9 cellular contexts compared by ENCODE assay signal in genomic region chr16:48158296-48158695, GRCh38. TPM values are rescaled to one million over a fixed set of nuclear protein-coding genes. Genes with fewer than 3 reads are reported as not detected.
A peak's percentile ranks its signal among the peaks of the same experiment; 100 is the strongest.
DNase-seq lines count a peak whose midpoint lies in the region; ATAC-seq and TF ChIP-seq lines count a peak whose summit lies in the region.
"Had no signal": no experiment of that assay in that cellular context is flagged by ENCODE, and none has a peak within 500 bp of the region (broad histone marks: within the 10 kb centered on the region; RNA-seq: fewer than 3 reads in every experiment).

No MANE protein-coding gene starts in this region.

- H3K4me3 ChIP-seq in GM12865 (ENCODE audit: low read depth, low read length) = no peak overlapping the region
- peak overlapping the region in 1 of 2 experiments; percentile 13; a peak in 1 of 4 replicates for H3K4me3 ChIP-seq in HCT116 (replicated peaks in 1 of 2; ENCODE audit: low read depth in 1 of 2, low read length in 2 of 2)
- no peak overlapping the region for H3K4me3 ChIP-seq in OCI-LY3 (ENCODE audit: low read length)
- no peak overlapping the region for H3K4me3 ChIP-seq in epithelial cell of proximal tubule (ENCODE audit: low read depth, low read length)
- H3K4me3 ChIP-seq in testis = no peak overlapping the region

- H3K79me2 ChIP-seq in HCT116 (ENCODE audit: insufficient read depth, low read length) = no peaks in the 10 kb centered on the region
- H3K79me2 ChIP-seq in OCI-LY3 (ENCODE audit: low read length) = no peaks in the 10 kb centered on the region

- TF ChIP-seq CTCF in GM12865 (IDR thresholded peaks at IDR 0.05; ENCODE audit: insufficient read depth, low read depth, low read length, missing control alignments) = no peak
- TF ChIP-seq CTCF in HCT116 (IDR thresholded peaks at IDR 0.05 in 2 of 3, conservative IDR thresholded peaks at IDR 0.05 in 1 of 3; ENCODE audit: borderline replicate concordance in 1 of 3, insufficient read depth in 1 of 3, low read depth in 2 of 3, low read length in 2 of 3) = no peak
- TF ChIP-seq CTCF in OCI-LY3 (IDR thresholded peaks at IDR 0.05; ENCODE audit: low read depth, low read length) = no peak
- no peak for TF ChIP-seq CTCF in epithelial cell of proximal tubule (conservative IDR thresholded peaks at IDR 0.05; ENCODE audit: low read depth, low read length)
- TF ChIP-seq CTCF in testis (IDR thresholded peaks at IDR 0.05) = no peak
- TF ChIP-seq CTCF in nephron progenitor cell (IDR thresholded peaks at IDR 0.05) = no peak

- H3K27ac ChIP-seq in HCT116 (ENCODE audit: low read depth, low read length) (peak overlapping the region; percentile 33; the same call in 1 of the 2 replicates), OCI-LY3 (ENCODE audit: low read length) (no peak overlapping the region), testis (no peak overlapping the region)

- CTCF ChIA-PET in HCT116 (lab: Charles Lee) = interaction anchor here (1.0 to 5.3 kb wide), 2 partner anchors 1017 to 1121 kb away, joined by 3 to 21 read pairs; no protein-coding TSS in a partner anchor

- H3K27me3 ChIP-seq in HCT116 (ENCODE audit: insufficient read depth, low read length) (no peaks in the 10 kb centered on the region), OCI-LY3 (ENCODE audit: low read depth, low read length) (peaks cover 53% of the 10 kb centered on the region), testis (no peaks in the 10 kb centered on the region)

- peaks cover 33% of the 10 kb centered on the region for H3K27me3 Mint-ChIP-seq in nephron progenitor cell (ENCODE audit: low read depth, poor library complexity)

- H3K4me1 ChIP-seq in HCT116 (ENCODE audit: control insufficient read depth in 1 of 2, insufficient read depth in 2 of 2, low read length in 2 of 2) = peaks cover 14 to 34% of the 10 kb centered on the region in 2 experiments
- peaks cover 14% of the 10 kb centered on the region for H3K4me1 ChIP-seq in OCI-LY3 (ENCODE audit: low read length)
- no peaks in the 10 kb centered on the region for H3K4me1 ChIP-seq in testis

- H2AFZ ChIP-seq in HCT116 (ENCODE audit: low read depth, low read length, poor library complexity, severe bottlenecking) = no peak overlapping the region
- no peak overlapping the region for H2AFZ ChIP-seq in OCI-LY3 (ENCODE audit: low read depth, low read length)

- intact Hi-C loops in HCT116 (cut with micrococcal nuclease) (loop anchor here (5.0 to 10.0 kb wide), 2 partner anchors 283 to 901 kb away; no protein-coding TSS in a partner anchor), testis (cut with DNase I; ENCODE audit: low total_unique reads) (loop anchor here (10.0 kb wide), 1 partner anchor 1023 kb away; no protein-coding TSS in a partner anchor)

- H3K27ac Mint-ChIP-seq in nephron progenitor cell = no peak overlapping the region

- POLR2A ChIA-PET in HCT116 (lab: Charles Lee) = no interaction called here

- H3K9me3 ChIP-seq in HCT116 (ENCODE audit: control insufficient read depth in 1 of 2, insufficient read depth in 1 of 2, low read depth in 1 of 2, low read length in 2 of 2) (no peaks in the 10 kb centered on the region), OCI-LY3 (ENCODE audit: insufficient read depth, low read length) (no peaks in the 10 kb centered on the region), testis (no peaks in the 10 kb centered on the region)

- H3K36me3 ChIP-seq in HCT116 (ENCODE audit: control insufficient read depth in 1 of 2, insufficient read depth in 2 of 2, low read length in 2 of 2) = no peaks in the 10 kb centered on the region
- H3K36me3 ChIP-seq in OCI-LY3 (replicated peaks; ENCODE audit: low read depth, low read length) = no peaks in the 10 kb centered on the region
- no peaks in the 10 kb centered on the region for H3K36me3 ChIP-seq in testis (ENCODE audit: low read depth, missing control alignments)

- H4K20me1 ChIP-seq in HCT116 (ENCODE audit: insufficient read depth) (no peaks in the 10 kb centered on the region), OCI-LY3 (ENCODE audit: insufficient read depth, low read length) (no peaks in the 10 kb centered on the region)

- H3K4me3 Mint-ChIP-seq in nephron progenitor cell = no peak overlapping the region

- DNase-seq in GM12865 (ENCODE audit: low read depth) (peak; percentile 76), HCT116 (ENCODE audit: low read depth, low spot score) (peak; percentile 55), epithelial cell of proximal tubule (ENCODE audit: low read depth) (peak; percentile 30), NCI-H1930 (lab: John Stamatoyannopoulos, UW) (no peak), testis (no peak), nephron progenitor cell (no peak)

- H3K9ac ChIP-seq in HCT116 (ENCODE audit: low read length) (no peak overlapping the region), OCI-LY3 (ENCODE audit: low read length) (no peak overlapping the region)

- H3K36me3 Mint-ChIP-seq in nephron progenitor cell (ENCODE audit: low read depth) = no peaks in the 10 kb centered on the region

- peaks cover 15% of the 10 kb centered on the region for H3K4me1 Mint-ChIP-seq in nephron progenitor cell

- RAD21 ChIA-PET in HCT116 (lab: Charles Lee; ENCODE audit: low non-redundant PET in 1 of 2, low total read pairs in 2 of 2, uncharacterized antibody in 2 of 2, unreplicated experiment in 2 of 2) = no interaction called here

- ATAC-seq in HCT116 (peak; percentile 57), HG03571 (IDR thresholded peaks at IDR 0.05; ENCODE audit: unreplicated experiment) (no peak)

- BruUV-seq in HCT116 (replicated peaks; lab: Mats Ljungman, UMichigan) = no TSS peak

- H3K4me2 ChIP-seq in HCT116 (ENCODE audit: low read length) (peak overlapping the region; percentile 61), OCI-LY3 (ENCODE audit: low read length) (peak overlapping the region; percentile 9)

- WGBS in testis, 2 donors = 75 to 77% methylated on average over 4 of the region's 4 CpGs

- TF ChIP-seq POLR2A in HCT116 (IDR thresholded peaks at IDR 0.05; ENCODE audit: borderline replicate concordance, extremely low read depth, insufficient read depth, insufficient read length) = no peak
- no peak for TF ChIP-seq POLR2A in testis (IDR thresholded peaks at IDR 0.05)

- no peaks in the 10 kb centered on the region for H3K9me2 ChIP-seq in HCT116 (ENCODE audit: insufficient read depth)

- TF ChIP-seq RAD21 in HCT116 (IDR thresholded peaks at IDR 0.05; ENCODE audit: low read depth) = no peak

- H3K9me3 Mint-ChIP-seq in nephron progenitor cell = no peaks in the 10 kb centered on the region

TF ChIP-seq in HCT116, 20 proteins besides CTCF, POLR2A, EP300 and RAD21 (continues in another document):
- no peak for TF ChIP-seq EZH2 (IDR thresholded peaks at IDR 0.05)
- no peak for TF ChIP-seq SIN3A (IDR thresholded peaks at IDR 0.05; ENCODE audit: low read depth)
- peak; percentile 64; the same call in 1 of the 2 replicates for TF ChIP-seq CBX3 (IDR thresholded peaks at IDR 0.05; ENCODE audit: low read depth)
- TF ChIP-seq CEBPB (IDR thresholded peaks at IDR 0.05; ENCODE audit: low read depth) = 0 out of 2 replicates have a peak, but pooled peaks have one; percentile 10
- TF ChIP-seq SP1 (IDR thresholded peaks at IDR 0.05; ENCODE audit: low read depth) = peak; percentile 92
- TF ChIP-seq JUND (IDR thresholded peaks at IDR 0.05) = peak; percentile 97
- TF ChIP-seq ZBTB33 (IDR thresholded peaks at IDR 0.05; ENCODE audit: extremely low read depth, insufficient replicate concordance, low read length) = no peak
- TF ChIP-seq SRF (IDR thresholded peaks at IDR 0.05; ENCODE audit: low read depth) = peak; percentile 60; the same call in 1 of the 2 replicates
- TF ChIP-seq ZFX (IDR thresholded peaks at IDR 0.05) = no peak
- no peak for TF ChIP-seq ZNF274 (IDR thresholded peaks at IDR 0.05; ENCODE audit: low read depth, low read length)
- no peak for TF ChIP-seq REST (IDR thresholded peaks at IDR 0.05; ENCODE audit: low read depth)
- peak; percentile 42; the same call in 1 of the 2 replicates for TF ChIP-seq POLR2AphosphoS5 (IDR thresholded peaks at IDR 0.05; ENCODE audit: low read depth, low read length)
- peak; percentile 98 for TF ChIP-seq FOSL1 (IDR thresholded peaks at IDR 0.05; ENCODE audit: low read depth)

RNA-seq across cellular contexts. Expression of gene ABCC12, which starts 2.5 kb away (rescaled TPM):
- total RNA-seq in HCT116 (2021; ENCODE audit: unreplicated experiment) (not detected), epithelial cell of proximal tubule (not detected in 2 replicates), testis (10 to 100 TPM; 14.2 to 18.3 TPM)
- not detected in 2 replicates for polyA plus RNA-seq in HCT116 (2012)
- polyA plus RNA-seq in testis (ENCODE audit: insufficient read depth, low read depth, low replicate concordance) = 24.6 TPM
- polyA plus RNA-seq: esophagus had no signal

Comparison
In these comparisons a context has a peak if more than half of its experiments do, and no peak if none do; other contexts are left out.
1. DNase-seq: peak in GM12865 (single experiment), HCT116 (single experiment) and epithelial cell of proximal tubule (single experiment); none in NCI-H1930 (0 of 2), testis (single experiment) and nephron progenitor cell (single experiment).
2. RNA of gene ABCC12, which starts 2.5 kb away (total RNA-seq): 14.2 to 18.3 TPM in testis; not detected in HCT116 (single experiment) and not detected in epithelial cell of proximal tubule; every median in the first group is over 10 times any median in the second.